In the genomic region with DNA sequence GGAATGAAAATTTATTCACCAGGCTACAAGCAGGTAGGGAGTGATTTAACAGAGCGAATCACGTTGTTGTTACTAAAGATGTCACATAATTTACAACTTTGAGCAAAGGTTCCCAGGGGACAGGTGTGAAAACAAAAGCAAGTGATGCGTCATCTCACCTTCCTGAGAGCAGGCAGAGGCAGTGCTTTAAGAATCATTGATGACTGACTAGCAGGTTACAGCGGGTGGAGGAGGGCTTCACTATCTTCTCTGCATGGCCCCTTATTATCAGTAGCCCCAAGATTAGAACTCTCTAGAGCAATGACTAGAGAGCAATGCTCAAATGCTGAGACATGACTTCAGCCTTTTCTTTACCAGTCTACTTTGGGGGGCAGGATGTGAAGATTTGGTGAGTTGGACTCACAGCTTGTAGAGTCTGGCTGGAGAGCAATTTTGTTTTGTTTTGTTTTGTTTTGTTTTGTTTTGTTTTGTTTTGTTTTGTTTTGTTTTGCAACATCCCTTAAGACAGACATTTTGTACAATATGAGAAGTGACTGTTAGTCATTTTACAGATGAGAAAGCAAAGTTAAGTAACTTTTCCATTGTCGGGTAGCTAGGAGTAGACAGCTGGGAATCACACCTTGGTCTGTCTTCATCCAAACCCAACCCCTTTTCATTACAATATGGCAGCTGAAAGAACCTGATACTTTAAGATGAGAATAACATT, we compare ENCODE assay signal across 10 cellular contexts.
DNase-seq lines count a peak whose midpoint lies in the region; ATAC-seq, FAIRE-seq and TF ChIP-seq lines count a peak whose summit lies in the region.
"Had no signal": no experiment of that assay in that cellular context is flagged by ENCODE, and none has a peak within 500 bp of the region (broad histone marks: within the 10 kb centered on the region; RNA-seq: fewer than 3 reads in every experiment).

No MANE protein-coding gene starts in this region.

- no peak overlapping the region for H3K4me3 Mint-ChIP-seq in activated T-helper 1 cell treated with anti-CD3 and anti-CD28 coated beads, Interleukin-12 subunit alpha, Interleukin-12 subunit beta, Interleukin-2, Interleukin-4 antibody, amounts not matched to agents 30 ng/mL and 10 ng/mL and 1 ng/mL, durations not matched to agents 14 hours and 24 hours and 36 hours
- H3K4me3 Mint-ChIP-seq: activated naive CD8-positive, alpha-beta T cell treated with anti-CD3 and anti-CD28 coated beads, Interleukin-2, amount 10 ng/mL, durations not matched to agents 7 days and 5 days had no signal

- no peak overlapping the region for H3K4me3 ChIP-seq in fibroblast of villous mesenchyme (ENCODE audit: low read depth, low read length)
- H3K4me3 ChIP-seq in spleen = no peak overlapping the region

- peak; percentile 67 for ATAC-seq in GM19467 (IDR thresholded peaks at IDR 0.05; ENCODE audit: unreplicated experiment)
- peak; percentile 86 for ATAC-seq in HG03159 (IDR thresholded peaks at IDR 0.05; ENCODE audit: unreplicated experiment)

- 61 to 71% (median 68%) methylated on average over 5 of the region's 5 CpGs for WGBS in spleen, 5 donors

- peak overlapping the region in 2 of 8 donors; percentile 23 to 46 for H3K27ac ChIP-seq in spleen

- peaks cover 5 to 29% (median 12%) of the 10 kb centered on the region in 6 donors for H3K4me1 ChIP-seq in spleen

- H3K27ac Mint-ChIP-seq in activated T-helper 1 cell treated with anti-CD3 and anti-CD28 coated beads, Interleukin-12 subunit alpha, Interleukin-12 subunit beta, Interleukin-2, Interleukin-4 antibody, amounts not matched to agents 30 ng/mL and 10 ng/mL and 1 ng/mL, durations not matched to agents 14 hours and 24 hours and 36 hours = no peak overlapping the region
- H3K27ac Mint-ChIP-seq: activated naive CD8-positive, alpha-beta T cell treated with anti-CD3 and anti-CD28 coated beads, Interleukin-2, amount 10 ng/mL, durations not matched to agents 7 days and 5 days had no signal

- no peaks in the 10 kb centered on the region for H3K27me3 ChIP-seq in spleen (replicated peaks in 1 of 7)

- H3K36me3 ChIP-seq in spleen = no peaks in the 10 kb centered on the region

- peak; percentile 40 for DNase-seq in GM18507 (ENCODE audit: extremely low spot score, insufficient read length, low read depth)
- DNase-seq in fibroblast of villous mesenchyme (ENCODE audit: low read depth) = peak; percentile 70
- no peak for DNase-seq in spleen
- DNase-seq in COR-L47 (lab: John Stamatoyannopoulos, UW) = no peak
- no peak for DNase-seq in activated T-helper 1 cell treated with anti-CD3 and anti-CD28 coated beads, Interleukin-12 subunit alpha, Interleukin-12 subunit beta, Interleukin-2, Interleukin-4 antibody, amounts not matched to agents 30 ng/mL and 10 ng/mL and 1 ng/mL, durations not matched to agents 14 hours and 24 hours and 36 hours (ENCODE audit: low spot score)
- DNase-seq in dermis blood vessel endothelial cell = no peak
- DNase-seq: activated naive CD8-positive, alpha-beta T cell treated with anti-CD3 and anti-CD28 coated beads, Interleukin-2, amount 10 ng/mL, durations not matched to agents 7 days and 5 days had no signal

- H3K4me1 Mint-ChIP-seq in activated T-helper 1 cell treated with anti-CD3 and anti-CD28 coated beads, Interleukin-12 subunit alpha, Interleukin-12 subunit beta, Interleukin-2, Interleukin-4 antibody, amounts not matched to agents 30 ng/mL and 10 ng/mL and 1 ng/mL, durations not matched to agents 14 hours and 24 hours and 36 hours (ENCODE audit: low read depth) = peaks cover 58% of the 10 kb centered on the region

- H3K27me3 Mint-ChIP-seq in activated T-helper 1 cell treated with anti-CD3 and anti-CD28 coated beads, Interleukin-12 subunit alpha, Interleukin-12 subunit beta, Interleukin-2, Interleukin-4 antibody, amounts not matched to agents 30 ng/mL and 10 ng/mL and 1 ng/mL, durations not matched to agents 14 hours and 24 hours and 36 hours (ENCODE audit: insufficient read depth) = peaks cover 3% of the 10 kb centered on the region

- H3K36me3 Mint-ChIP-seq in activated T-helper 1 cell treated with anti-CD3 and anti-CD28 coated beads, Interleukin-12 subunit alpha, Interleukin-12 subunit beta, Interleukin-2, Interleukin-4 antibody, amounts not matched to agents 30 ng/mL and 10 ng/mL and 1 ng/mL, durations not matched to agents 14 hours and 24 hours and 36 hours (ENCODE audit: low read depth) = peaks cover 17% of the 10 kb centered on the region

- TF ChIP-seq POLR2A in spleen (IDR thresholded peaks at IDR 0.05) = no peak

- FAIRE-seq in GM18507 (lab: Jason Lieb, UNC) = peak; percentile 84
- FAIRE-seq: H1 had no signal

- intact Hi-C loops in spleen (cut with DNase I; ENCODE audit: low total_unique reads) = no loop called here
- intact Hi-C loops in activated T-helper 1 cell treated with anti-CD3 and anti-CD28 coated beads, Interleukin-12 subunit alpha, Interleukin-12 subunit beta, Interleukin-2, Interleukin-4 antibody, amounts not matched to agents 30 ng/mL and 10 ng/mL and 1 ng/mL, durations not matched to agents 14 hours and 24 hours and 36 hours (cut with micrococcal nuclease) = no loop called here

- no peaks in the 10 kb centered on the region for H3K9me3 ChIP-seq in spleen

- peaks cover 20% of the 10 kb centered on the region for H3K9me3 Mint-ChIP-seq in activated T-helper 1 cell treated with anti-CD3 and anti-CD28 coated beads, Interleukin-12 subunit alpha, Interleukin-12 subunit beta, Interleukin-2, Interleukin-4 antibody, amounts not matched to agents 30 ng/mL and 10 ng/mL and 1 ng/mL, durations not matched to agents 14 hours and 24 hours and 36 hours

- TF ChIP-seq CTCF in fibroblast of villous mesenchyme (IDR thresholded peaks at IDR 0.05; ENCODE audit: insufficient read depth, low read depth, low read length) (no peak), spleen (IDR thresholded peaks at IDR 0.05 in 8 of 11, conservative IDR thresholded peaks at IDR 0.05 in 3 of 11) (no peak)

Comparison
In these comparisons a context has a peak if more than half of its experiments do, and no peak if none do; other contexts are left out.
1. DNase-seq: peak in GM18507 (single experiment) and fibroblast of villous mesenchyme (single experiment); none in spleen (single experiment), COR-L47 (single experiment), activated T-helper 1 cell treated with anti-CD3 and anti-CD28 coated beads, Interleukin-12 subunit alpha, Interleukin-12 subunit beta, Interleukin-2, Interleukin-4 antibody, amounts not matched to agents 30 ng/mL and 10 ng/mL and 1 ng/mL, durations not matched to agents 14 hours and 24 hours and 36 hours (single experiment) and dermis blood vessel endothelial cell (single experiment).